8 cellular contexts compared by ENCODE assay signal in the genomic region with DNA sequence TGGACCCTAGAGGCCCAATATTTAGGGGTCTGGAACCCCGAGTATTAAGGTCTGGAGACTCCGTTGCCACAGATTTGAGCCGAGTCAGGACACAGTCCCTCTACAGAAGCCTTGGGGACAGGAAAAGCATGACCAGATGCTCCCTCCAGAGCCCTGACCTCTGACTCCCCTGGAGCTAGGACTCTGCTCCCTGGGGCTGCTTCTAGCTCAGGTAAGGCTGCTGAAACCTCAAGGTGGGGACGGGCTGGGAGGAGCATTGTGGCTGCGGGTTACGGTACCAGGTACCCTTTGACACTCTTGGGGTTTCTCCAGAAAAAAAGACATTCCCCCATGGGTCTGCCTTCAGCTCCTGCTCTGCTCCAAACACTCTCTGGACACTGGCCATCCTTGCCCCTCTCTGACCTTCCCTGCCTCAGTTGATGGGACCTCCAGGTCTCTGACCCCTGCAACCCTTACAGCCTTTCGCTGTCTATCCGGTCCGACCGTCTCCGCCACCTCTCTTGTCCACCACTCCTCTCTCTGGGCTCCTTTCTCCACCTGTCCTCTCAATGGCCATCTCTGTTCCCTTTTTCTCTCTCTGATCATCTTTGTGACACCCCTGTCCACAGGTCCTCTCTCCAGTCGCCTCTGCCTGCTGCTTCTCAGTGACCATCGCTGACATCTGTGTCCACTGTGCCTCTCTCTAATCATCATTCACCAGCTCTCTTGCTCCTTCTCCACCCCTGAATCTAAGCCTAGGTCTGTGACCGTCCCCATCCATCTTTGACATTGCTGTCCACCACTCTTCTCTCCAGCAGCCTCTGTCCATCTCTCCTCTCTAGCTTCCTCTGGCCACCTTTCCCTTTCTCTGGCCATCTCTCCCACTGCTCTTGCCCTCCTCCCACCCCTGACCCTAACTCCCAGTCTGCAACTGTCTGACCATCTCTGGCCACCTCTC.
DNase-seq lines count a peak whose midpoint lies in the region; ATAC-seq, FAIRE-seq and TF ChIP-seq lines count a peak whose summit lies in the region.

No MANE protein-coding gene starts in this region.

- TF ChIP-seq CTCF in GM10266 (IDR thresholded peaks at IDR 0.05; ENCODE audit: control insufficient read depth, insufficient read depth, low read depth, missing control alignments) (no peak), fibroblast of pulmonary artery (IDR thresholded peaks at IDR 0.05; ENCODE audit: low read length, missing control alignments) (no peak), retinal pigment epithelial cell (conservative IDR thresholded peaks at IDR 0.05; ENCODE audit: low read depth, low read length) (no peak)

- peak overlapping the region; percentile 86 for H3K9ac ChIP-seq in SK-N-MC (ENCODE audit: insufficient read length)

- H3K27ac ChIP-seq in SK-N-MC = no peak overlapping the region

- no peaks in the 10 kb centered on the region for H3K9me3 ChIP-seq in SK-N-MC (ENCODE audit: low read depth, low read length)

- H3K4me3 ChIP-seq in SK-N-MC (peak overlapping the region; percentile 93), fibroblast of pulmonary artery (replicated peaks; ENCODE audit: low read depth, low read length) (peak overlapping the region; percentile 78), retinal pigment epithelial cell (ENCODE audit: low read length) (peak overlapping the region; percentile 64)

- ATAC-seq in HG03039 (IDR thresholded peaks at IDR 0.05; ENCODE audit: unreplicated experiment) = no peak
- ATAC-seq in GM18873 (IDR thresholded peaks at IDR 0.05; ENCODE audit: low FRiP score, unreplicated experiment) = no peak

- no peak for FAIRE-seq in HTR-8/SVneo (lab: Jason Lieb, UNC)

- no peaks in the 10 kb centered on the region for H3K36me3 ChIP-seq in SK-N-MC (ENCODE audit: insufficient read depth, low read length)

- DNase-seq in GM10266 (ENCODE audit: extremely low spot score) (peak; percentile 36), SK-N-MC (ENCODE audit: low read depth, low spot score) (no peak), fibroblast of pulmonary artery (ENCODE audit: low read depth) (no peak), retinal pigment epithelial cell (ENCODE audit: low read depth) (no peak), HTR-8/SVneo (ENCODE audit: insufficient read length, low spot score) (no peak), epidermal melanocyte (ENCODE audit: insufficient read length, low spot score) (no peak)
